20 cellular contexts compared by ENCODE assay signal in the genomic region with DNA sequence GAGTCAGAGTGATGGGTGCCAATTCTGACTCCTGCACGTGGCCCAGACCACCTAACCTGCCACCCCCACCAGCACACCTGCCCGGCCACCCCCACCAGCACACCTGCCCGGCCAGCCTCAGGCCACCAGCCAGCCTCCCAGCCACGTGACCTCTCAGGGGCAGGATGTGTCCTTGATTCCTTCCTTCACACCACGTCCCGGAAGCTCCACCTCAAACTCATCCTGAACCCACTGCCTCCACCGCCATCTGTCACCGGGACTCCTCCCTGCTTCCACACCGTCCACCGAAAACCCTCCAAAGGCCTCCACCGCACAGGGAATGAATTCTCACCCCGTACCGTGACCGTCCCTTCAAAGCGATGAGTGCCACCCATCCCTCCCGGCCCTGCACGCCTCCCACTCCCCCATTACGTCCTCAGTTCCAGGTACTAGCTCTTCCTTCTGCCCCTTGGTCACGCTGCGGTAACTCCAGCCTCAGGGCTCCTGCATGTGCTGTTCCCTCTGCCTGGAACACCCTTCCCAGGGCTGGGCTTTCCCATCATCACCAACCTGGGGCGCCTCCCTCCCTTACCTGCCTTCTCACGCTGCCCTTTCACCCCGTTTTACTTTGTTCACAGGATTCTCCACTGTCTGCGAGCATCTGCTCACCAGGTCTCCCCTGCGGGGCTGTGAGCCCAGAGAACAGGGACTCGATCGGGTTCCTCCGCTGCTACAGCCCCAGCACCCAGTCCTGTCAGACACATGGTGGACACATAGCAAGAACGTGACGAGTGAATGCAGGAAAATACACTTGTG.
DNase-seq lines count a peak whose midpoint lies in the region; ATAC-seq and TF ChIP-seq lines count a peak whose summit lies in the region.
"Had no signal": no experiment of that assay in that cellular context is flagged by ENCODE, and none has a peak within 500 bp of the region (broad histone marks: within the 10 kb centered on the region; RNA-seq: fewer than 3 reads in every experiment).

No MANE protein-coding gene starts in this region.

- H3K4me3 Mint-ChIP-seq in T-helper 17 cell: no peak overlapping the region
- H3K4me3 Mint-ChIP-seq: effector memory CD8-positive, alpha-beta T cell; IgD-negative memory B cell; T-helper 1 cell treated with Interleukin-12 subunit alpha and Interleukin-12 subunit beta and Interleukin-4 antibody, amounts not matched to agents 30 μg/mL and 1 μg/mL, for 36 hours had no signal

- H3K27me3 ChIP-seq in left ventricle myocardium inferior (ENCODE audit: low read depth) (peaks cover 13% of the 10 kb centered on the region), left lung (peaks cover 0 to 33% of the 10 kb centered on the region in 2 donors)
- H3K27me3 ChIP-seq: ascending aorta, MG63 had no signal

- DNase-seq in left cardiac atrium (peak; percentile 13), left ventricle myocardium inferior (no peak), left lung (peak; percentile 26 to 55), posterior cingulate gyrus (peak in 7 of 10 donors; percentile 3 to 63 (median 13)), T-helper 17 cell (no peak), SIG-M5 (lab: John Stamatoyannopoulos, UW) (no peak)
- DNase-seq in stimulated activated CD4-positive, alpha-beta T cell treated with anti-CD3 and anti-CD28 coated beads, Interleukin-2, amount 100 ng/mL, for 48 hours: no peak
- DNase-seq: activated CD4-positive, CD25-positive, alpha-beta regulatory T cell; cerebellar nuclear complex; DMS79; effector memory CD8-positive, alpha-beta T cell; MG63; NCI-H146; NCI-H2171 treated with DMSO at 0.1 percent for 48 hours; SHP77 treated with DMSO at 0.1 percent for 48 hours had no signal

- H3K27ac Mint-ChIP-seq in T-helper 17 cell: no peak overlapping the region
- H3K27ac Mint-ChIP-seq: effector memory CD8-positive, alpha-beta T cell; IgD-negative memory B cell; T-helper 1 cell treated with Interleukin-12 subunit alpha and Interleukin-12 subunit beta and Interleukin-4 antibody, amounts not matched to agents 30 μg/mL and 1 μg/mL, for 36 hours had no signal

- H3K36me3 Mint-ChIP-seq in T-helper 17 cell (ENCODE audit: low read depth): no peaks in the 10 kb centered on the region
- H3K36me3 Mint-ChIP-seq: IgD-negative memory B cell had no signal

- H3K27ac ChIP-seq in left ventricle myocardium inferior (replicated peaks) (no peak overlapping the region), left lung (no peak overlapping the region)
- H3K27ac ChIP-seq: ascending aorta had no signal

- H3K27me3 Mint-ChIP-seq in T-helper 17 cell: peaks cover 6% of the 10 kb centered on the region

- peaks cover 43% of the 10 kb centered on the region for H3K4me1 ChIP-seq in left ventricle myocardium inferior
- peaks cover 4% of the 10 kb centered on the region in 2 donors for H3K4me1 ChIP-seq in left lung

- no peak for TF ChIP-seq CTCF in left ventricle myocardium inferior (IDR thresholded peaks at IDR 0.05; ENCODE audit: borderline replicate concordance)
- TF ChIP-seq CTCF in left lung (IDR thresholded peaks at IDR 0.05): no peak

- ATAC-seq in left cardiac atrium (no peak), left lung (no peak), T-helper 17 cell (no peak)
- ATAC-seq: effector memory CD8-positive, alpha-beta T cell had no signal

- intact Hi-C loops in left cardiac atrium (cut with DNase I) (no loop called here), left ventricle myocardium inferior (cut with micrococcal nuclease) (no loop called here), left lung (cut with DNase I) (no loop called here), posterior cingulate gyrus (cut with DNase I) (no loop called here)

- no peaks in the 10 kb centered on the region for H3K4me1 Mint-ChIP-seq in T-helper 17 cell

- H3K9me3 ChIP-seq in left ventricle myocardium inferior (replicated peaks) (no peaks in the 10 kb centered on the region), left lung (no peaks in the 10 kb centered on the region), T-helper 17 cell (ENCODE audit: control insufficient read depth, low read length, poor library complexity, severe bottlenecking) (no peaks in the 10 kb centered on the region)
- H3K9me3 ChIP-seq: ascending aorta, MG63 had no signal

- H3K4me3 ChIP-seq in left ventricle myocardium inferior (no peak overlapping the region), left lung (no peak overlapping the region)
- H3K4me3 ChIP-seq: ascending aorta, lung, MG63, smooth muscle cell had no signal

- no peaks in the 10 kb centered on the region for H3K36me3 ChIP-seq in left ventricle myocardium inferior
- H3K36me3 ChIP-seq in left lung: no peaks in the 10 kb centered on the region
- H3K36me3 ChIP-seq: ascending aorta had no signal

Comparison
In these comparisons a context has a peak if more than half of its experiments do, and no peak if none do; other contexts are left out.
1. DNase-seq: peak in left cardiac atrium (single experiment), left lung (2 of 2) and posterior cingulate gyrus (7 of 10); none in left ventricle myocardium inferior (single experiment), stimulated activated CD4-positive, alpha-beta T cell treated with anti-CD3 and anti-CD28 coated beads, Interleukin-2, amount 100 ng/mL, for 48 hours (0 of 2), T-helper 17 cell (0 of 3) and SIG-M5 (single experiment).